In genomic region chr2:221104391-221104811, GRCh38 we compare ENCODE assay signal across 8 cellular contexts.
DNase-seq lines count a peak whose midpoint lies in the region; ATAC-seq and TF ChIP-seq lines count a peak whose summit lies in the region.

No MANE protein-coding gene starts in this region.

- peak overlapping the region in 1 of 2 donors; percentile 31 for H3K27ac ChIP-seq in ovary

- peaks cover 9% of the 10 kb centered on the region for H3K4me1 ChIP-seq in ovary (ENCODE audit: insufficient read depth)

- no peaks in the 10 kb centered on the region for H3K9me3 ChIP-seq in ovary

- H3K9me3 Mint-ChIP-seq in naive thymus-derived CD8-positive, alpha-beta T cell: peaks cover 0 to 10% (median 0%) of the 10 kb centered on the region in 9 donors

- H3K4me3 Mint-ChIP-seq in naive thymus-derived CD8-positive, alpha-beta T cell: no peak overlapping the region

- intact Hi-C loops in ovary (cut with DNase I): no loop called here

- ATAC-seq in GM21619 (IDR thresholded peaks at IDR 0.05; ENCODE audit: unreplicated experiment) (no peak), GM18870 (IDR thresholded peaks at IDR 0.05; ENCODE audit: unreplicated experiment) (no peak)
- ATAC-seq in naive thymus-derived CD8-positive, alpha-beta T cell: no peak

- H3K4me1 Mint-ChIP-seq in naive thymus-derived CD8-positive, alpha-beta T cell: peaks cover 0 to 5% (median 0%) of the 10 kb centered on the region in 4 donors

- WGBS in ovary, 3 donors: 4 to 9% (median 8%) methylated on average over 12 of the region's 12 CpGs

- H3K27ac Mint-ChIP-seq in naive thymus-derived CD8-positive, alpha-beta T cell: peak overlapping the region in 1 of 10 donors; percentile 33

- no peak for TF ChIP-seq POLR2A in ovary (IDR thresholded peaks at IDR 0.05)

- TF ChIP-seq EP300 in ovary (IDR thresholded peaks at IDR 0.05): no peak

- peak; percentile 28 for DNase-seq in DMS53 treated with DMSO at 0.1 percent for 48 hours (lab: John Stamatoyannopoulos, UW; ENCODE audit: unreplicated experiment)
- peak; percentile 18 for DNase-seq in NCI-H345 treated with DMSO at 0.1 percent for 48 hours (lab: John Stamatoyannopoulos, UW; ENCODE audit: unreplicated experiment)
- DNase-seq in fibroblast of the aortic adventitia (ENCODE audit: low read depth): peak; percentile 52
- peak; percentile 48 to 70 (median 63) for DNase-seq in ovary
- no peak for DNase-seq in activated naive CD4-positive, alpha-beta T cell treated with anti-CD3 and anti-CD28 coated beads, Interleukin-2, amount 50 U/mL, for 16 hours
- no peak for DNase-seq in naive thymus-derived CD8-positive, alpha-beta T cell

- POLR2A ChIA-PET in naive thymus-derived CD8-positive, alpha-beta T cell (lab: Charles Lee): no interaction called here

- H3K36me3 ChIP-seq in ovary: no peaks in the 10 kb centered on the region

- H3K27me3 ChIP-seq in ovary: no peaks in the 10 kb centered on the region

- no peaks in the 10 kb centered on the region for H3K36me3 Mint-ChIP-seq in naive thymus-derived CD8-positive, alpha-beta T cell

- no peak for TF ChIP-seq CTCF in fibroblast of the aortic adventitia (IDR thresholded peaks at IDR 0.05; ENCODE audit: insufficient read depth, low read length)
- TF ChIP-seq CTCF in ovary (IDR thresholded peaks at IDR 0.05): no peak

- H3K27me3 Mint-ChIP-seq in naive thymus-derived CD8-positive, alpha-beta T cell: peaks cover 0 to 10% (median 2%) of the 10 kb centered on the region in 5 donors

- H3K4me3 ChIP-seq in fibroblast of the aortic adventitia (ENCODE audit: low read depth, low read length) (no peak overlapping the region), ovary (no peak overlapping the region)

Comparison
In these comparisons a context has a peak if more than half of its experiments do, and no peak if none do; other contexts are left out.
1. DNase-seq: peak in DMS53 treated with DMSO at 0.1 percent for 48 hours (single experiment), NCI-H345 treated with DMSO at 0.1 percent for 48 hours (single experiment), fibroblast of the aortic adventitia (single experiment) and ovary (5 of 5); none in activated naive CD4-positive, alpha-beta T cell treated with anti-CD3 and anti-CD28 coated beads, Interleukin-2, amount 50 U/mL, for 16 hours (single experiment) and naive thymus-derived CD8-positive, alpha-beta T cell (0 of 10).